Comparison of ENCODE assay signal across 8 cellular contexts in the genomic region with DNA sequence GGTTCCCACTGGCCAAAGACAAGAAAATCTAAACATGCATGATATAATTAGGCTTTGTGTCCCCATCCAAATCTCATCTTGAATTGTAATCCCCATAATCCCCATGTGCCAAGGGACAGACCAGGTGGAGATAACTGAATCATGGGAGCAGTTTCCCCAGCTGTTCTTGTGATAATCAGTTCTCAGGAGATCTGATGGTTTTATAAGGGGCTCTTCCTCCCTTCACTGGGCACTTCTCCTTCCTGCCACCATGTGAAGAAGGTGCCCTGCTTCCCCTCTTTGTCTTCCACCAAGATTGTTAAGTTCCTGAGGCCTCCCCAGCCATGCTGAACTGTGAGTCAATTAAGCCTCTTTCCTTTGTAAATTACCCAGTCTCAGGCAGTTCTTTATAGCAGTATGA. TPM values are rescaled to one million over a fixed set of nuclear protein-coding genes. Genes with fewer than 3 reads are reported as not detected.
DNase-seq lines count a peak whose midpoint lies in the region; ATAC-seq and TF ChIP-seq lines count a peak whose summit lies in the region.
"Not testable (repeated sequence)": the region's sequence is repeated elsewhere in the genome, so short reads cannot be mapped to it uniquely, and the experiment has no call there.

No MANE protein-coding gene starts in this region.

- H2BK12ac ChIP-seq in H9 (ENCODE audit: insufficient read length, low read depth, low read length) = not testable (repeated sequence)

- in situ Hi-C loops in gastrocnemius medialis (cut with MboI; ENCODE audit: low sequenced_read_pairs in 4 of 4) = not testable (repeated sequence)

- not testable (repeated sequence) for H3K4me1 ChIP-seq in H9 (ENCODE audit: insufficient read depth, low read length)
- H3K4me1 ChIP-seq in gastrocnemius medialis = peaks cover 54 to 67% of the 10 kb centered on the region in 2 donors

- not testable (repeated sequence) for H2AFZ ChIP-seq in H9 (ENCODE audit: low read length); SU-DHL-6 (ENCODE audit: low read depth, low read length, severe bottlenecking)

- H2BK20ac ChIP-seq in H9 (ENCODE audit: low read depth, low read length, poor library complexity, severe bottlenecking) = not testable (repeated sequence)

- not testable (repeated sequence) for H3K18ac ChIP-seq in H9 (ENCODE audit: insufficient read length, low read depth, low read length)

- not testable (repeated sequence) for H3K4me2 ChIP-seq in H9 (ENCODE audit: insufficient read depth, insufficient read length, low read length); SU-DHL-6 (ENCODE audit: low read depth, low read length, poor library complexity, severe bottlenecking)

- not testable (repeated sequence) for H3K36me3 Mint-ChIP-seq in CD14-positive monocyte
- H3K36me3 Mint-ChIP-seq in H9 (ENCODE audit: insufficient read depth in 1 of 3, low read depth in 3 of 3) (peaks cover 10 to 13% (median 12%) of the 10 kb centered on the region in 3 experiments), naive B cell (peaks cover 15% of the 10 kb centered on the region in 2 donors)
- H3K36me3 Mint-ChIP-seq in activated T-cell treated with anti-CD3 and anti-CD28 coated beads, Interleukin-2, amount 50 U/mL, for 72 hours (ENCODE audit: insufficient read depth in 2 of 2) = peaks cover 3 to 14% of the 10 kb centered on the region in 2 donors

- H3K27ac ChIP-seq in H9 (ENCODE audit: insufficient read length, low read depth, low read length) = not testable (repeated sequence)
- H3K27ac ChIP-seq in SU-DHL-6 (ENCODE audit: low read depth, low read length) = peak overlapping the region; percentile 31
- peak overlapping the region; percentile 61 to 79 (median 64) for H3K27ac ChIP-seq in gastrocnemius medialis

- not testable (repeated sequence) for H3K4ac ChIP-seq in H9 (ENCODE audit: low read depth, low read length)

- not testable (repeated sequence) for TF ChIP-seq CTCF in CD14-positive monocyte (IDR thresholded peaks at IDR 0.05); H9 (conservative IDR thresholded peaks at IDR 0.05); SU-DHL-6 (IDR thresholded peaks at IDR 0.05; ENCODE audit: insufficient read depth, low read length, poor library complexity, severe bottlenecking); gastrocnemius medialis (IDR thresholded peaks at IDR 0.05 in 4 of 5, conservative IDR thresholded peaks at IDR 0.05 in 1 of 5)

- H3K4me1 Mint-ChIP-seq in CD14-positive monocyte = peaks cover 43% of the 10 kb centered on the region
- peaks cover 33 to 34% of the 10 kb centered on the region in 2 experiments for H3K4me1 Mint-ChIP-seq in H9
- peaks cover 68% of the 10 kb centered on the region for H3K4me1 Mint-ChIP-seq in activated T-cell treated with anti-CD3 and anti-CD28 coated beads, Interleukin-2, amount 50 U/mL, for 72 hours (ENCODE audit: low read depth)
- peaks cover 50 to 78% (median 72%) of the 10 kb centered on the region in 3 donors for H3K4me1 Mint-ChIP-seq in naive B cell

- not testable (repeated sequence) for H3K27me3 Mint-ChIP-seq in CD14-positive monocyte (ENCODE audit: low read depth in 3 of 3); H9 (ENCODE audit: low read depth); activated T-cell treated with anti-CD3 and anti-CD28 coated beads, Interleukin-2, amount 50 U/mL, for 72 hours (ENCODE audit: low read depth); naive B cell

- not testable (repeated sequence) for H3K14ac ChIP-seq in H9 (ENCODE audit: insufficient read depth, low read length)

- not testable (repeated sequence) for H3K9me2 ChIP-seq in SU-DHL-6 (replicated peaks; ENCODE audit: insufficient read depth, low read length)

- H3K23ac ChIP-seq in H9 (ENCODE audit: insufficient read length, low read depth, low read length) = not testable (repeated sequence)

- not testable (repeated sequence) for H3K9me3 ChIP-seq in H9 (ENCODE audit: control insufficient read depth, low read depth, low read length); SU-DHL-6 (ENCODE audit: insufficient read depth, low read length); gastrocnemius medialis

- peaks cover 28% of the 10 kb centered on the region; the same call in 1 of the 2 replicates for H3K79me2 ChIP-seq in H9 (ENCODE audit: insufficient read depth, low read length)
- peaks cover 99% of the 10 kb centered on the region for H3K79me2 ChIP-seq in SU-DHL-6 (ENCODE audit: insufficient read depth, low read length)

- not testable (repeated sequence) for H4K20me1 ChIP-seq in H9 (ENCODE audit: control insufficient read depth, insufficient read depth, insufficient read length)
- peaks cover 65% of the 10 kb centered on the region for H4K20me1 ChIP-seq in SU-DHL-6 (ENCODE audit: low read depth, low read length)

- not testable (repeated sequence) for H3T11ph ChIP-seq in H9 (ENCODE audit: low read length)

- H2BK15ac ChIP-seq in H9 (ENCODE audit: low read depth, low read length) = not testable (repeated sequence)

- H3K27ac Mint-ChIP-seq in CD14-positive monocyte (peak overlapping the region; percentile 53 to 93 (median 63)), H9 (peak overlapping the region; percentile 58 to 93 (median 84); a peak in 6 of 7 replicates), naive B cell (peak overlapping the region in 4 of 6 donors; percentile 16 to 79 (median 73))
- peak overlapping the region; percentile 69 for H3K27ac Mint-ChIP-seq in activated T-cell treated with anti-CD3 and anti-CD28 coated beads, Interleukin-2, amount 50 U/mL, for 72 hours

- H2BK120ac ChIP-seq in H9 (ENCODE audit: low read depth, low read length, poor library complexity, severe bottlenecking) = not testable (repeated sequence)

- H4K8ac ChIP-seq in H9 (replicated peaks; ENCODE audit: insufficient read length, low read depth, low read length) = not testable (repeated sequence)

- H3K56ac ChIP-seq in H9 (ENCODE audit: insufficient read length, low read depth, low read length) = not testable (repeated sequence)

- H3K27me3 ChIP-seq in H9 (ENCODE audit: insufficient read depth, low read length); SU-DHL-6 (ENCODE audit: low read length); gastrocnemius medialis: not testable (repeated sequence)

- TF ChIP-seq POLR2A in gastrocnemius medialis (IDR thresholded peaks at IDR 0.05) = not testable (repeated sequence)

- ATAC-seq in activated T-cell treated with anti-CD3 and anti-CD28 coated beads, Interleukin-2, amount 50 U/mL, for 72 hours (replicated peaks in 1 of 2); gastrocnemius medialis: not testable (repeated sequence)
- ATAC-seq in naive B cell (ENCODE audit: low read depth in 2 of 2) = peak in 1 of 2 donors; percentile 64

- H3K9ac ChIP-seq in H9 (ENCODE audit: extremely low read depth, insufficient read length, low read length); SU-DHL-6 (ENCODE audit: low read length): not testable (repeated sequence)

- H3K4me3 ChIP-seq in SU-DHL-6 (ENCODE audit: insufficient read depth, low read length, poor library complexity, severe bottlenecking); gastrocnemius medialis: not testable (repeated sequence)

- intact Hi-C loops in CD14-positive monocyte (cut with micrococcal nuclease) = not testable (repeated sequence)
- intact Hi-C loops in gastrocnemius medialis (cut with DNase I; ENCODE audit: low total_unique reads) = loop anchor here (2.0 kb wide), 1 partner anchor 33 kb away; the partner anchor contains the start of gene MSL2

- H2BK5ac ChIP-seq in H9 (ENCODE audit: insufficient read length, low read length) = not testable (repeated sequence)

- H3F3A ChIP-seq in SU-DHL-6 (ENCODE audit: insufficient read depth) = peaks cover 14% of the 10 kb centered on the region

- not testable (repeated sequence) for H3K9me3 Mint-ChIP-seq in CD14-positive monocyte; H9; activated T-cell treated with anti-CD3 and anti-CD28 coated beads, Interleukin-2, amount 50 U/mL, for 72 hours; naive B cell

- H3K23me2 ChIP-seq in H9 (ENCODE audit: insufficient read length, low read depth, low read length, poor library complexity, severe bottlenecking) = not testable (repeated sequence)

- not testable (repeated sequence) for H3K36me3 ChIP-seq in SU-DHL-6 (ENCODE audit: low read length); gastrocnemius medialis

- not testable (repeated sequence) for DNase-seq in CD14-positive monocyte (ENCODE audit: low spot score); H9; activated T-cell treated with anti-CD3 and anti-CD28 coated beads, Interleukin-2, amount 50 U/mL, for 72 hours; naive B cell; gastrocnemius medialis
- DNase-seq in MV-4-11 (lab: John Stamatoyannopoulos, UW) (peak; percentile 19), dermis blood vessel endothelial cell (peak; percentile 58)

- not testable (repeated sequence) for H4K5ac ChIP-seq in H9 (ENCODE audit: insufficient read length, low read depth, low read length)

- not testable (repeated sequence) for H4K91ac ChIP-seq in H9 (ENCODE audit: insufficient read length, low read depth, low read length)

- H2AK5ac ChIP-seq in H9 (ENCODE audit: insufficient read length, low read length) = not testable (repeated sequence)

- H3K4me3 Mint-ChIP-seq in CD14-positive monocyte, H9: not testable (repeated sequence)
- peak overlapping the region; percentile 8 to 13 for H3K4me3 Mint-ChIP-seq in activated T-cell treated with anti-CD3 and anti-CD28 coated beads, Interleukin-2, amount 50 U/mL, for 72 hours
- H3K4me3 Mint-ChIP-seq in naive B cell = peak overlapping the region in 5 of 8 donors; percentile 12 to 69 (median 59)

- not testable (repeated sequence) for H3K79me1 ChIP-seq in H9 (ENCODE audit: insufficient read depth, low read depth, low read length, poor library complexity, severe bottlenecking)

RNA-seq across cellular contexts. Expression of gene MSL2, which starts 32.5 kb away (rescaled TPM):
- polyA plus RNA-seq in CD14-positive monocyte (10 to 100 TPM; 15.9 to 25.5 TPM), naive B cell (ENCODE audit: low read depth in 6 of 6) (10 to 100 TPM; 24.4 to 60.5 (median 53.8) TPM)
- total RNA-seq in H9 (2021) (38.4 and 42.7 TPM in 2 replicates), dermis blood vessel endothelial cell (14.1 and 17.5 TPM in 2 replicates), gastrocnemius medialis (10 to 100 TPM; 18.2 to 34.7 (median 23.6) TPM)
- total RNA-seq in activated T-cell treated with anti-CD3 and anti-CD28 coated beads, Interleukin-2, amount 50 U/mL, for 72 hours = 10 to 100 TPM; 71.0 to 71.6 TPM
